ENCODE assay signal across 8 cellular contexts in the genomic region with DNA sequence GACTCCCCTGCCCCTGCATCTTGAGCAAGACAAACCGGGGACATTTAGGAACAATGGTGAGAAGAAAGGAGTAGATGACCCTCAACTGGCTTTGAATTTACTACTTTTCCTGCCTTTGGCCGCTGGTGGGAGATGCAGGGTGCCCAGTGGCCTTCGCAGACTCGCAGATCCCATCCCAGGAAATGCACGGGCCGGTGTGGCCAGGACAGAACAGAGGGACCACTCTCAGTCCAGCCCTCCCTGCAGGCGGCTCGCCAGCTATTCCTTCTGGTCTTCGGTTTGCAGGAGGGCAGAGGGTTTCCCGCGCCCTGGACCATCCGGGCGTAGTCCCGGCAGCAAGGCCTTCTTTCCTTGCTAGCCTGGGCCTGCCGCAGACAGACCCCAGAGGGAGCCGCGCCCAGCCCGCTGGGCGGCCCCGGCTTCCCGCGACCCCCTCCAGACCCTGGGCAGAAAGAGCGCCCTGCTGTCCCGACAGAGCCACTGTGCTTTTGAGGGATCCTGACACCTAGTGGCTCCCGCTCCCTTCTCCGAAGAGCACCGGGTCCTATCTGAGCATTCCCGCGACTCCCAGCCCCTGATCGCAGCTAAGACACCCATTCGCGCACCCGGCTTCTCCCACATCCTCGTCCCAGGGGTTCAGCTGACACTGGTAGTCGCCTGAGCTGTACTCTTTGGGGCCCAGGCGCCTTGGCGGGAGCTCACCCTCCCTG. TPM values are rescaled to one million over a fixed set of nuclear protein-coding genes. Genes with fewer than 3 reads are reported as not detected.
DNase-seq lines count a peak whose midpoint lies in the region; ATAC-seq and TF ChIP-seq lines count a peak whose summit lies in the region.

No MANE protein-coding gene starts in this region.

- H4K91ac ChIP-seq in mesenchymal stem cell (ENCODE audit: low read length), result no peak overlapping the region

- no peak overlapping the region for H2AK5ac ChIP-seq in mesenchymal stem cell (ENCODE audit: low read length, severe bottlenecking)

- 4% methylated on average over 37 of the region's 37 CpGs for WGBS in mesenchymal stem cell

- TF ChIP-seq CTCF in CD14-positive monocyte (IDR thresholded peaks at IDR 0.05) (no peak), choroid plexus epithelial cell (conservative IDR thresholded peaks at IDR 0.05; ENCODE audit: low read depth, low read length) (peak; percentile 29), upper lobe of right lung (IDR thresholded peaks at IDR 0.05) (no peak)

- H3K27me3 Mint-ChIP-seq in CD14-positive monocyte (ENCODE audit: low read depth in 3 of 3), result peaks cover 43 to 68% (median 65%) of the 10 kb centered on the region in 3 donors
- peaks cover 22% of the 10 kb centered on the region for H3K27me3 Mint-ChIP-seq in IgD-negative memory B cell

- H3K9me3 Mint-ChIP-seq in CD14-positive monocyte, result peaks cover 2 to 26% (median 21%) of the 10 kb centered on the region in 7 donors
- peaks cover 0 to 5% (median 4%) of the 10 kb centered on the region in 3 donors for H3K9me3 Mint-ChIP-seq in IgD-negative memory B cell

- H3K4me2 ChIP-seq in mesenchymal stem cell (ENCODE audit: low read length, poor library complexity, severe bottlenecking), result peak overlapping the region; percentile 78

- H3K27me3 ChIP-seq in mesenchymal stem cell (ENCODE audit: control insufficient read depth in 1 of 2, insufficient read depth in 1 of 2, low read length in 2 of 2) (peaks cover 23 to 61% of the 10 kb centered on the region in 2 experiments), upper lobe of right lung (peaks cover 23% of the 10 kb centered on the region)

- DNase-seq in CD14-positive monocyte (ENCODE audit: low spot score) (no peak), choroid plexus epithelial cell (ENCODE audit: low read depth) (no peak), mesenchymal stem cell (peak; percentile 25), upper lobe of right lung (peak; percentile 60), NCI-H1105 (lab: John Stamatoyannopoulos, UW) (no peak), SKM-1 (lab: John Stamatoyannopoulos, UW; ENCODE audit: unreplicated experiment) (no peak)

- H3K27ac Mint-ChIP-seq in CD14-positive monocyte (peak overlapping the region in 1 of 7 donors; percentile 49), IgD-negative memory B cell (no peak overlapping the region)

- no peak overlapping the region for H3K14ac ChIP-seq in mesenchymal stem cell (ENCODE audit: low read length in 2 of 2)

- H2BK12ac ChIP-seq in mesenchymal stem cell (ENCODE audit: low read length in 2 of 2), result no peak overlapping the region

- H3K4me3 ChIP-seq in choroid plexus epithelial cell (ENCODE audit: low read depth, low read length) (peak overlapping the region; percentile 44), mesenchymal stem cell (ENCODE audit: insufficient read depth in 1 of 2, low read depth in 1 of 2, low read length in 2 of 2) (peak overlapping the region in 1 of 2 experiments; percentile 56), upper lobe of right lung (peak overlapping the region; percentile 58)

- no peak overlapping the region for H3K9ac ChIP-seq in mesenchymal stem cell (ENCODE audit: low read length)

- no peak overlapping the region for H2BK5ac ChIP-seq in mesenchymal stem cell (ENCODE audit: low read depth, low read length, poor library complexity, severe bottlenecking)

- no peaks in the 10 kb centered on the region for H3K79me1 ChIP-seq in mesenchymal stem cell (replicated peaks; ENCODE audit: low read length, poor library complexity, severe bottlenecking)

- H2BK120ac ChIP-seq in mesenchymal stem cell (ENCODE audit: low read depth, low read length), result no peak overlapping the region

- H4K8ac ChIP-seq in mesenchymal stem cell (ENCODE audit: low read length), result peak overlapping the region; percentile 5

- no peak overlapping the region for H2AFZ ChIP-seq in mesenchymal stem cell (ENCODE audit: low read depth, low read length)

- H3K4me1 Mint-ChIP-seq in CD14-positive monocyte (peaks cover 11% of the 10 kb centered on the region), IgD-negative memory B cell (peaks cover 9 to 15% (median 10%) of the 10 kb centered on the region in 3 donors)

- peak overlapping the region; percentile 63 to 80 for H3K4me3 Mint-ChIP-seq in CD14-positive monocyte
- H3K4me3 Mint-ChIP-seq in IgD-negative memory B cell, result peak overlapping the region; percentile 71 to 89 (median 81)

- no peak overlapping the region for H3K23ac ChIP-seq in mesenchymal stem cell (ENCODE audit: low read length in 2 of 2)

- no peak overlapping the region for H3K18ac ChIP-seq in mesenchymal stem cell (ENCODE audit: low read depth in 1 of 2, low read length in 2 of 2)

- no peak overlapping the region for H3K27ac ChIP-seq in mesenchymal stem cell (ENCODE audit: low read length, poor library complexity, severe bottlenecking)
- no peak overlapping the region for H3K27ac ChIP-seq in upper lobe of right lung

- H3K36me3 ChIP-seq in mesenchymal stem cell (ENCODE audit: control insufficient read depth in 1 of 2, insufficient read depth in 2 of 2, low read depth in 1 of 2, low read length in 2 of 2), result no peaks in the 10 kb centered on the region
- no peaks in the 10 kb centered on the region for H3K36me3 ChIP-seq in upper lobe of right lung

- peaks cover 0 to 2% of the 10 kb centered on the region in 2 donors for H3K36me3 Mint-ChIP-seq in CD14-positive monocyte
- H3K36me3 Mint-ChIP-seq in IgD-negative memory B cell, result peaks cover 2% of the 10 kb centered on the region

- H3K9me3 ChIP-seq in mesenchymal stem cell (ENCODE audit: control insufficient read depth, low read length) (no peaks in the 10 kb centered on the region), upper lobe of right lung (no peaks in the 10 kb centered on the region)

- no peak overlapping the region for H2BK15ac ChIP-seq in mesenchymal stem cell (ENCODE audit: low read depth, poor library complexity, severe bottlenecking)

- intact Hi-C loops in CD14-positive monocyte (cut with micrococcal nuclease) (no loop called here), upper lobe of right lung (cut with DNase I) (no loop called here)

- H3K4ac ChIP-seq in mesenchymal stem cell (ENCODE audit: low read depth in 1 of 2, low read length in 2 of 2), result no peak overlapping the region

- peak; percentile 21 for ATAC-seq in upper lobe of right lung
- no peak for ATAC-seq in GM19452 (IDR thresholded peaks at IDR 0.05; ENCODE audit: unreplicated experiment)

- H3K4me1 ChIP-seq in mesenchymal stem cell (ENCODE audit: control insufficient read depth, insufficient read depth, low read depth, low read length), result peaks cover 20% of the 10 kb centered on the region
- H3K4me1 ChIP-seq in upper lobe of right lung, result peaks cover 7% of the 10 kb centered on the region

RNA-seq across cellular contexts. Expression of a gene that starts 1.2 kb away (rescaled TPM):
- not detected for polyA plus RNA-seq in CD14-positive monocyte
- not detected for polyA plus RNA-seq in IgD-negative memory B cell
- 0.35 TPM for polyA plus RNA-seq in mesenchymal stem cell (2013, experiment 1 of 2)
- polyA plus RNA-seq in mesenchymal stem cell (2013, experiment 2 of 2), result 0.18 TPM
- total RNA-seq in upper lobe of right lung, result 0.93 TPM

RNA-seq across cellular contexts. Expression of a gene that starts 19.1 kb away (rescaled TPM):
- polyA plus RNA-seq in CD14-positive monocyte, result 10 to 100 TPM; 10.7 to 15.5 TPM
- 11.2 TPM for polyA plus RNA-seq in IgD-negative memory B cell
- polyA plus RNA-seq in mesenchymal stem cell (2013, experiment 1 of 2), result 3.3 TPM
- polyA plus RNA-seq in mesenchymal stem cell (2013, experiment 2 of 2), result 3.7 TPM
- total RNA-seq in upper lobe of right lung, result 8.0 TPM

RNA-seq across cellular contexts. Expression of a gene that starts 19.3 kb away (rescaled TPM):
- polyA plus RNA-seq in CD14-positive monocyte, result 10 to 100 TPM; 18.0 to 22.1 TPM
- 27.4 TPM for polyA plus RNA-seq in IgD-negative memory B cell
- polyA plus RNA-seq in mesenchymal stem cell (2013, experiment 1 of 2), result 21.6 TPM
- polyA plus RNA-seq in mesenchymal stem cell (2013, experiment 2 of 2), result 23.1 TPM
- 116 TPM for total RNA-seq in upper lobe of right lung

Comparison
In these comparisons a context has a peak if more than half of its experiments do, and no peak if none do; other contexts are left out.
1. DNase-seq: peak in mesenchymal stem cell (single experiment) and upper lobe of right lung (single experiment); none in CD14-positive monocyte (single experiment), choroid plexus epithelial cell (single experiment), NCI-H1105 (single experiment) and SKM-1 (single experiment).